In the genomic region with DNA sequence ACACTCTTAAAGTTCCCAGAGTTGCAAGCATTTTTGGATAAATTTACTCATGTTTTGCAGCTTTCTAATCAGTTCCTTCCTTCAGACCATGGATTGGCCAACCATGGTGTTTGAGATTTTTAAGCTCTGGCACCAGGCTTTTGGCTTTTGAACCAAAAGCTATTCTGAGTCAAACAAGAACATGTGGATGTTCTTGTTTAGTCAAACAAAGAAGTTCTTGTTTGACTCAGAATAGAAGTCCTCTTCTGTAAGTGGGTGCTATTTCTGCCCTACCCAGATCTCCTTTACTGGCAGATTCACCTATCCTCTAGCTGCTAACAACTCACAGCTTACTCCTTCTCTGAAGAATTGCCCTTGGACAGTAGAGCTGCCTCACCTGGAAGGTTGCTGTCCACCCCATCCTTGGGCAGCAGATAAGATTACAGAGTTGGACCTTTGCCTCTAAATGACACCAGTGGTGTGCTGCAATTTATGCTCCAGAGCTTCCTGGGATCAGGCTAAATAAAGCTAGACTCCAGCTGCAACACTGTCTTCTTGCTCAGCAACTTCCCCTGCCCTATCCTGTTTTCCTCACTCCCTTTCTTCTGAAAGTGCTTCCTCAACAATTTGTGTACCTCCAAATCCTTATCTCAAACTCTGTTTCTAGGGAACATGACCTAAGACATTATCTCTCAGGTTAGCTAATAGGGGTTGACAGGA, we compare ENCODE assay signal across 13 cellular contexts.
A peak's percentile ranks its signal among the peaks of the same experiment; 100 is the strongest.
DNase-seq lines count a peak whose midpoint lies in the region; ATAC-seq and TF ChIP-seq lines count a peak whose summit lies in the region.
"Had no signal": no experiment of that assay in that cellular context is flagged by ENCODE, and none has a peak within 500 bp of the region (broad histone marks: within the 10 kb centered on the region; RNA-seq: fewer than 3 reads in every experiment).

No MANE protein-coding gene starts in this region.

- TF ChIP-seq CTCF in omental fat pad (IDR thresholded peaks at IDR 0.05): no peak

- ATAC-seq in GM18861 (IDR thresholded peaks at IDR 0.05; ENCODE audit: unreplicated experiment): peak; percentile 82
- peak; percentile 88 for ATAC-seq in GM21717 (IDR thresholded peaks at IDR 0.05; ENCODE audit: unreplicated experiment)
- peak; percentile 63 for ATAC-seq in HG03342 (IDR thresholded peaks at IDR 0.05; ENCODE audit: unreplicated experiment)
- ATAC-seq in omental fat pad (ENCODE audit: low FRiP score): peak; percentile 43
- no peak for ATAC-seq in GM18909 (IDR thresholded peaks at IDR 0.05; ENCODE audit: poor library complexity, unreplicated experiment)

- DNase-seq in omental fat pad (ENCODE audit: low spot score): no peak
- DNase-seq in NCI-H526 (lab: John Stamatoyannopoulos, UW): no peak
- DNase-seq in mesenteric fat pad (ENCODE audit: low spot score): no peak
- DNase-seq in SW480 (ENCODE audit: low spot score): no peak
- DNase-seq: activated CD4-positive, alpha-beta T cell treated with anti-CD3 and anti-CD28 coated beads, Interleukin-2, amount 10 ng/mL, durations not matched to agents 24 days and 14 days; activated naive CD4-positive, alpha-beta T cell; NCI-H2081 treated with DMSO at 0.1 percent for 48 hours; stimulated activated CD4-positive, alpha-beta T cell treated with anti-CD3 and anti-CD28 coated beads, Interleukin-4, amount 100 ng/mL, for 24 hours; SW 1271 had no signal
